1 cellular context compared by ENCODE assay signal in genomic region chr6:113967777-113968176, GRCh38.
TF ChIP-seq lines count a peak whose summit lies in the region.

No MANE protein-coding gene starts in this region.

TF ChIP-seq in HepG2, 621 proteins besides CTCF, POLR2A, EP300 and RAD21 (continued from another document):
- TF ChIP-seq ARID4A (CRISPR knock-in tag; IDR thresholded peaks at IDR 0.05; ENCODE audit: borderline replicate concordance) (no peak), TBP (CRISPR knock-in tag; IDR thresholded peaks at IDR 0.05) (no peak), PRPF4 (IDR thresholded peaks at IDR 0.05; ENCODE audit: low read depth, low read length, poor library complexity, severe bottlenecking) (no peak), HMG20A (CRISPR knock-in tag; IDR thresholded peaks at IDR 0.05; ENCODE audit: borderline replicate concordance) (no peak), MTERF4 (CRISPR knock-in tag; IDR thresholded peaks at IDR 0.05) (no peak), E2F2 (CRISPR knock-in tag; IDR thresholded peaks at IDR 0.05; ENCODE audit: borderline replicate concordance) (no peak), ZNF75D (CRISPR knock-in tag; IDR thresholded peaks at IDR 0.05; ENCODE audit: borderline replicate concordance) (no peak), GPBP1L1 (CRISPR knock-in tag; IDR thresholded peaks at IDR 0.05) (no peak), MEF2D (CRISPR knock-in tag; IDR thresholded peaks at IDR 0.05) (no peak), AHDC1 (CRISPR knock-in tag; IDR thresholded peaks at IDR 0.05; ENCODE audit: borderline replicate concordance) (no peak)
TF ChIP-seq in HepG2: peak in this region for 0.
